Comparison of ENCODE assay signal across 14 cellular contexts in genomic region chr17:67639555-67639954, GRCh38.
A peak's percentile ranks its signal among the peaks of the same experiment; 100 is the strongest.
DNase-seq lines count a peak whose midpoint lies in the region; ATAC-seq and TF ChIP-seq lines count a peak whose summit lies in the region.
"Had no signal": no experiment of that assay in that cellular context is flagged by ENCODE, and none has a peak within 500 bp of the region (broad histone marks: within the 10 kb centered on the region; RNA-seq: fewer than 3 reads in every experiment).

No MANE protein-coding gene starts in this region.

- intact Hi-C loops in CD4-positive, alpha-beta T cell (cut with DNase I, micrococcal nuclease): no loop called here
- intact Hi-C loops in naive thymus-derived CD4-positive, alpha-beta T cell (cut with micrococcal nuclease): no loop called here

- no peaks in the 10 kb centered on the region for H3K9me3 Mint-ChIP-seq in CD4-positive, alpha-beta T cell
- H3K9me3 Mint-ChIP-seq in naive thymus-derived CD4-positive, alpha-beta T cell: no peaks in the 10 kb centered on the region
- no peaks in the 10 kb centered on the region for H3K9me3 Mint-ChIP-seq in activated T-cell treated with anti-CD3 and anti-CD28 coated beads, Interleukin-2, amount 50 U/mL, for 72 hours
- H3K9me3 Mint-ChIP-seq: activated CD4-positive, alpha-beta T cell treated with anti-CD3 and anti-CD28 coated beads, Interleukin-2, amount 10 ng/mL, durations not matched to agents 24 days and 14 days; T-helper 2 cell treated with Interferon-gamma antibody and Interleukin-4, amounts not matched to agents 5 μg/mL and 100 μg/mL, for 36 hours had no signal

- CTCF ChIA-PET in CD4-positive, alpha-beta T cell (lab: Charles Lee): no interaction called here
- CTCF ChIA-PET in naive thymus-derived CD4-positive, alpha-beta T cell (lab: Charles Lee): no interaction called here

- H3K27me3 ChIP-seq in CD4-positive, alpha-beta T cell (ENCODE audit: control insufficient read depth, insufficient read depth, low read length): no peaks in the 10 kb centered on the region
- no peaks in the 10 kb centered on the region for H3K27me3 ChIP-seq in fibroblast of lung (ENCODE audit: control insufficient read depth, insufficient read depth, low read length)
- no peaks in the 10 kb centered on the region for H3K27me3 ChIP-seq in naive thymus-derived CD4-positive, alpha-beta T cell (ENCODE audit: control insufficient read depth in 2 of 2, insufficient read depth in 2 of 2, low read length in 2 of 2)
- H3K27me3 ChIP-seq: upper lobe of right lung had no signal

- peak overlapping the region; percentile 20 for H3K27ac Mint-ChIP-seq in CD4-positive, alpha-beta T cell
- H3K27ac Mint-ChIP-seq in naive thymus-derived CD4-positive, alpha-beta T cell: peak overlapping the region in 2 of 9 donors; percentile 6 to 36
- no peak overlapping the region for H3K27ac Mint-ChIP-seq in activated T-cell treated with anti-CD3 and anti-CD28 coated beads, Interleukin-2, amount 50 U/mL, for 72 hours
- H3K27ac Mint-ChIP-seq: activated CD4-positive, alpha-beta T cell treated with anti-CD3 and anti-CD28 coated beads, Interleukin-2, amount 10 ng/mL, durations not matched to agents 24 days and 14 days; T-helper 2 cell treated with Interferon-gamma antibody and Interleukin-4, amounts not matched to agents 5 μg/mL and 100 μg/mL, for 36 hours had no signal

- ATAC-seq in CD4-positive, alpha-beta T cell (ENCODE audit: poor library complexity): no peak
- ATAC-seq in naive thymus-derived CD4-positive, alpha-beta T cell: no peak
- ATAC-seq in activated T-cell treated with anti-CD3 and anti-CD28 coated beads, Interleukin-2, amount 50 U/mL, for 72 hours (replicated peaks in 1 of 2): no peak
- ATAC-seq: upper lobe of right lung had no signal

- no peak for TF ChIP-seq CTCF in CD4-positive, alpha-beta T cell (IDR thresholded peaks at IDR 0.05)
- TF ChIP-seq CTCF in fibroblast of lung (conservative IDR thresholded peaks at IDR 0.05 in 1 of 2, IDR thresholded peaks at IDR 0.05 in 1 of 2; ENCODE audit: low read depth in 1 of 2, low read length in 2 of 2): no peak

- H3K4me2 ChIP-seq in fibroblast of lung (ENCODE audit: extremely low read depth, insufficient read depth, low read length): peak overlapping the region; percentile 29

- no peaks in the 10 kb centered on the region for H3K36me3 ChIP-seq in fibroblast of lung (ENCODE audit: control insufficient read depth, insufficient read depth, low read length)
- H3K36me3 ChIP-seq in naive thymus-derived CD4-positive, alpha-beta T cell (ENCODE audit: control insufficient read depth in 2 of 3, insufficient read depth in 3 of 3, low read length in 3 of 3): peaks cover 2 to 56% (median 7%) of the 10 kb centered on the region in 3 experiments
- H3K36me3 ChIP-seq: upper lobe of right lung had no signal

- DNase-seq in CD4-positive, alpha-beta T cell: no peak
- DNase-seq in NCI-H1092 treated with DMSO at 0.1 percent for 48 hours (lab: John Stamatoyannopoulos, UW) (peak; percentile 68), fibroblast of lung (ENCODE audit: low read depth in 2 of 2) (peak in 1 of 2 donors; percentile 13), mucosa of gallbladder (ENCODE audit: low spot score) (peak; percentile 50), glomerular visceral epithelial cell (ENCODE audit: extremely low spot score) (no peak), T1000 (lab: John Stamatoyannopoulos, UW) (no peak)
- DNase-seq in naive thymus-derived CD4-positive, alpha-beta T cell: no peak
- DNase-seq in activated T-cell treated with anti-CD3 and anti-CD28 coated beads, Interleukin-2, amount 50 U/mL, for 72 hours: no peak
- DNase-seq: activated CD4-positive, alpha-beta T cell treated with anti-CD3 and anti-CD28 coated beads, Interleukin-2, amount 10 ng/mL, durations not matched to agents 24 days and 14 days; activated T-cell treated with anti-CD3 and anti-CD28 coated beads for 4 hours; Calu3; stimulated activated CD4-positive, alpha-beta T cell treated with anti-CD3 and anti-CD28 coated beads, Interleukin-4, amount 100 ng/mL, for 4 hours had no signal

- peaks cover 53% of the 10 kb centered on the region for H3K36me3 Mint-ChIP-seq in CD4-positive, alpha-beta T cell (ENCODE audit: low read depth)
- peaks cover 0 to 36% (median 6%) of the 10 kb centered on the region in 5 donors for H3K36me3 Mint-ChIP-seq in naive thymus-derived CD4-positive, alpha-beta T cell
- H3K36me3 Mint-ChIP-seq in activated T-cell treated with anti-CD3 and anti-CD28 coated beads, Interleukin-2, amount 50 U/mL, for 72 hours (ENCODE audit: insufficient read depth in 2 of 2): no peaks in the 10 kb centered on the region

- no peaks in the 10 kb centered on the region for H4K20me1 ChIP-seq in fibroblast of lung (ENCODE audit: control insufficient read depth, extremely low read depth, insufficient read depth, low read length)

- no peak overlapping the region for H3K4me3 ChIP-seq in fibroblast of lung (replicated peaks in 1 of 4; ENCODE audit: control extremely low read depth in 1 of 4, insufficient read depth in 1 of 4, low read depth in 3 of 4, low read length in 4 of 4)
- no peak overlapping the region for H3K4me3 ChIP-seq in naive thymus-derived CD4-positive, alpha-beta T cell (ENCODE audit: low read length)
- H3K4me3 ChIP-seq: upper lobe of right lung had no signal

- no peaks in the 10 kb centered on the region for H3K9me3 ChIP-seq in CD4-positive, alpha-beta T cell (ENCODE audit: control insufficient read depth, low read length)
- H3K9me3 ChIP-seq in fibroblast of lung (ENCODE audit: control insufficient read depth, insufficient read depth, low read depth, low read length): no peaks in the 10 kb centered on the region
- no peaks in the 10 kb centered on the region for H3K9me3 ChIP-seq in naive thymus-derived CD4-positive, alpha-beta T cell (ENCODE audit: control insufficient read depth in 2 of 3, low read length in 3 of 3)
- H3K9me3 ChIP-seq: upper lobe of right lung had no signal

- H3K27me3 Mint-ChIP-seq in CD4-positive, alpha-beta T cell: no peaks in the 10 kb centered on the region
- H3K27me3 Mint-ChIP-seq in naive thymus-derived CD4-positive, alpha-beta T cell: no peaks in the 10 kb centered on the region
- no peaks in the 10 kb centered on the region for H3K27me3 Mint-ChIP-seq in activated T-cell treated with anti-CD3 and anti-CD28 coated beads, Interleukin-2, amount 50 U/mL, for 72 hours (ENCODE audit: low read depth)
- H3K27me3 Mint-ChIP-seq: activated CD4-positive, alpha-beta T cell treated with anti-CD3 and anti-CD28 coated beads, Interleukin-2, amount 10 ng/mL, durations not matched to agents 24 days and 14 days had no signal

- no peak overlapping the region for H2AFZ ChIP-seq in fibroblast of lung (ENCODE audit: low read length)

- H3K4me3 Mint-ChIP-seq in CD4-positive, alpha-beta T cell: no peak overlapping the region
- H3K4me3 Mint-ChIP-seq in naive thymus-derived CD4-positive, alpha-beta T cell: no peak overlapping the region
- H3K4me3 Mint-ChIP-seq in activated T-cell treated with anti-CD3 and anti-CD28 coated beads, Interleukin-2, amount 50 U/mL, for 72 hours: no peak overlapping the region
- H3K4me3 Mint-ChIP-seq: activated CD4-positive, alpha-beta T cell treated with anti-CD3 and anti-CD28 coated beads, Interleukin-2, amount 10 ng/mL, durations not matched to agents 24 days and 14 days; T-helper 2 cell treated with Interferon-gamma antibody and Interleukin-4, amounts not matched to agents 5 μg/mL and 100 μg/mL, for 36 hours had no signal

- peaks cover 4% of the 10 kb centered on the region for H3K4me1 Mint-ChIP-seq in CD4-positive, alpha-beta T cell (ENCODE audit: low read depth)
- H3K4me1 Mint-ChIP-seq in naive thymus-derived CD4-positive, alpha-beta T cell: peaks cover 0 to 8% (median 4%) of the 10 kb centered on the region in 7 donors
- no peaks in the 10 kb centered on the region for H3K4me1 Mint-ChIP-seq in activated T-cell treated with anti-CD3 and anti-CD28 coated beads, Interleukin-2, amount 50 U/mL, for 72 hours (ENCODE audit: low read depth)
- H3K4me1 Mint-ChIP-seq: activated CD4-positive, alpha-beta T cell treated with anti-CD3 and anti-CD28 coated beads, Interleukin-2, amount 10 ng/mL, durations not matched to agents 24 days and 14 days had no signal

- no peaks in the 10 kb centered on the region for H3K79me2 ChIP-seq in fibroblast of lung (ENCODE audit: control insufficient read depth, insufficient read depth, low read length)

- no peaks in the 10 kb centered on the region for H3K4me1 ChIP-seq in fibroblast of lung (ENCODE audit: control insufficient read depth, extremely low read depth, insufficient read depth, low read length)
- H3K4me1 ChIP-seq in naive thymus-derived CD4-positive, alpha-beta T cell (ENCODE audit: control insufficient read depth in 2 of 2, insufficient read depth in 2 of 2, low read length in 2 of 2): no peaks in the 10 kb centered on the region

- no peak overlapping the region for H3K27ac ChIP-seq in CD4-positive, alpha-beta T cell (ENCODE audit: low read depth, low read length)
- no peak overlapping the region for H3K27ac ChIP-seq in fibroblast of lung (ENCODE audit: insufficient read depth, low read length)
- no peak overlapping the region for H3K27ac ChIP-seq in naive thymus-derived CD4-positive, alpha-beta T cell (ENCODE audit: low read depth, low read length)
- H3K27ac ChIP-seq: upper lobe of right lung had no signal

- no peak overlapping the region for H3K9ac ChIP-seq in fibroblast of lung (ENCODE audit: insufficient read depth, low read length)

- POLR2A ChIA-PET in CD4-positive, alpha-beta T cell (lab: Charles Lee): no interaction called here
- POLR2A ChIA-PET in naive thymus-derived CD4-positive, alpha-beta T cell (lab: Charles Lee): no interaction called here

Comparison
In these comparisons a context has a peak if more than half of its experiments do, and no peak if none do; other contexts are left out.
1. DNase-seq: peak in NCI-H1092 treated with DMSO at 0.1 percent for 48 hours (single experiment) and mucosa of gallbladder (single experiment); none in CD4-positive, alpha-beta T cell (0 of 10), glomerular visceral epithelial cell (single experiment), naive thymus-derived CD4-positive, alpha-beta T cell (0 of 9), activated T-cell treated with anti-CD3 and anti-CD28 coated beads, Interleukin-2, amount 50 U/mL, for 72 hours (0 of 2) and T1000 (single experiment).